ENCODE assay signal across 8 cellular contexts in genomic region chr5:157464518-157465171, GRCh38. TPM values are rescaled to one million over a fixed set of nuclear protein-coding genes. Genes with fewer than 3 reads are reported as not detected.
A peak's percentile ranks its signal among the peaks of the same experiment; 100 is the strongest.
DNase-seq lines count a peak whose midpoint lies in the region; ATAC-seq, FAIRE-seq and TF ChIP-seq lines count a peak whose summit lies in the region.

No MANE protein-coding gene starts in this region.

- DNase-seq in RCC 7860 (ENCODE audit: low spot score) (peak; percentile 75), astrocyte (ENCODE audit: low read depth) (peak; percentile 84), type B pancreatic cell (ENCODE audit: extremely low spot score, unreplicated experiment) (no peak), SJCRH30 (no peak)

- peak overlapping the region; percentile 44 for H3K27ac Mint-ChIP-seq in astrocyte (ENCODE audit: unreplicated experiment)
- H3K27ac Mint-ChIP-seq in type B pancreatic cell = no peak overlapping the region

- H3K36me3 Mint-ChIP-seq in astrocyte (ENCODE audit: low read depth, unreplicated experiment) (peaks cover 2% of the 10 kb centered on the region), type B pancreatic cell (no peaks in the 10 kb centered on the region)

- H3K4me1 Mint-ChIP-seq in astrocyte (ENCODE audit: low read depth, unreplicated experiment) (peaks cover 26% of the 10 kb centered on the region), type B pancreatic cell (ENCODE audit: unreplicated experiment) (peaks cover 11% of the 10 kb centered on the region)

- H3K9me3 Mint-ChIP-seq in astrocyte (ENCODE audit: unreplicated experiment) (peaks cover under 1% of the 10 kb centered on the region), type B pancreatic cell (no peaks in the 10 kb centered on the region)

- H2AFZ ChIP-seq in astrocyte (ENCODE audit: low read depth, low read length) = no peak overlapping the region

- peak overlapping the region; percentile 57 for H3K4me2 ChIP-seq in astrocyte (ENCODE audit: low read length)

- H4K20me1 ChIP-seq in astrocyte (ENCODE audit: insufficient read depth, low read length) = no peaks in the 10 kb centered on the region

- ATAC-seq in GM18867 (IDR thresholded peaks at IDR 0.05; ENCODE audit: unreplicated experiment) (peak; percentile 92), HG02840 (IDR thresholded peaks at IDR 0.05; ENCODE audit: low FRiP score, unreplicated experiment) (peak; percentile 85)

- 7 to 8% methylated on average over 4 of the region's 4 CpGs for WGBS in mesodermal cell (ENCODE audit: insufficient coverage in 2 of 2), 2 experiments

- H3K4me3 ChIP-seq in astrocyte (ENCODE audit: insufficient read depth, low read depth, low read length) (no peak overlapping the region), mesodermal cell (ENCODE audit: extremely low read depth, insufficient read depth, low read length, poor library complexity, severe bottlenecking) (no peak overlapping the region), SJCRH30 (no peak overlapping the region)

- H3K9ac ChIP-seq in astrocyte (ENCODE audit: low read length) = peak overlapping the region; percentile 42

- H3K9me3 ChIP-seq in astrocyte (ENCODE audit: insufficient read depth, low read depth, low read length) (no peaks in the 10 kb centered on the region), mesodermal cell (ENCODE audit: control insufficient read depth, low read length) (no peaks in the 10 kb centered on the region), SJCRH30 (replicated peaks) (no peaks in the 10 kb centered on the region)

- H3K4me1 ChIP-seq in astrocyte (ENCODE audit: insufficient read depth, low read length) = peaks cover 28% of the 10 kb centered on the region
- peaks cover 43% of the 10 kb centered on the region for H3K4me1 ChIP-seq in mesodermal cell (ENCODE audit: control insufficient read depth, insufficient read depth, low read length, poor library complexity, severe bottlenecking)
- no peaks in the 10 kb centered on the region for H3K4me1 ChIP-seq in SJCRH30

- H3K27ac ChIP-seq in astrocyte (ENCODE audit: low read depth, low read length) (peak overlapping the region; percentile 62), mesodermal cell (ENCODE audit: low read depth, low read length, severe bottlenecking) (peak overlapping the region; percentile 54), temporal lobe (ENCODE audit: low read depth, low read length) (peak overlapping the region; percentile 67), SJCRH30 (no peak overlapping the region)

- H3K4me3 Mint-ChIP-seq in astrocyte (ENCODE audit: unreplicated experiment) (no peak overlapping the region), type B pancreatic cell (no peak overlapping the region)

- no peaks in the 10 kb centered on the region for H3K36me3 ChIP-seq in astrocyte (ENCODE audit: insufficient read depth, low read length)
- peaks cover 18% of the 10 kb centered on the region for H3K36me3 ChIP-seq in mesodermal cell (ENCODE audit: control insufficient read depth, insufficient read depth, low read length)
- H3K36me3 ChIP-seq in SJCRH30 = no peaks in the 10 kb centered on the region

- H3K27me3 Mint-ChIP-seq in astrocyte (ENCODE audit: low read depth, unreplicated experiment) (peaks cover 10% of the 10 kb centered on the region), type B pancreatic cell (peaks cover 56% of the 10 kb centered on the region)

- no peaks in the 10 kb centered on the region for H3K27me3 ChIP-seq in astrocyte (ENCODE audit: insufficient read depth, low read length)
- H3K27me3 ChIP-seq in SJCRH30 = no peaks in the 10 kb centered on the region

- TF ChIP-seq CTCF in astrocyte (IDR thresholded peaks at IDR 0.05; ENCODE audit: insufficient read depth, low read depth, low read length) (no peak), type B pancreatic cell (conservative IDR thresholded peaks at IDR 0.05) (no peak)

- H3K79me2 ChIP-seq in astrocyte (ENCODE audit: insufficient read depth, low read length) = no peaks in the 10 kb centered on the region

- FAIRE-seq in RCC 7860 (lab: Jason Lieb, UNC) = peak; percentile 83
- FAIRE-seq in astrocyte (lab: Jason Lieb, UNC) = peak; percentile 99

RNA-seq across cellular contexts. Expression of gene NIPAL4, which starts 4.6 kb away (rescaled TPM):
- total RNA-seq in astrocyte (7.1 and 10.8 TPM in 2 replicates), temporal lobe (not detected), type B pancreatic cell (ENCODE audit: low replicate concordance) (0.46 and 0.59 TPM in 2 replicates)
- polyA plus RNA-seq in mesodermal cell (2013, experiment 1 of 2) = 3.3 TPM
- 2.3 TPM for polyA plus RNA-seq in mesodermal cell (2013, experiment 2 of 2)
- total RNA-seq in SJCRH30 (2014; rRNA removed; shearing (Covaris generic)) = not detected in 2 replicates

Comparison
In these comparisons a context has a peak if more than half of its experiments do, and no peak if none do; other contexts are left out.
1. DNase-seq: peak in RCC 7860 (single experiment) and astrocyte (single experiment); none in type B pancreatic cell (single experiment) and SJCRH30 (0 of 2).